ENCODE assay signal across 33 cellular contexts in the genomic region with DNA sequence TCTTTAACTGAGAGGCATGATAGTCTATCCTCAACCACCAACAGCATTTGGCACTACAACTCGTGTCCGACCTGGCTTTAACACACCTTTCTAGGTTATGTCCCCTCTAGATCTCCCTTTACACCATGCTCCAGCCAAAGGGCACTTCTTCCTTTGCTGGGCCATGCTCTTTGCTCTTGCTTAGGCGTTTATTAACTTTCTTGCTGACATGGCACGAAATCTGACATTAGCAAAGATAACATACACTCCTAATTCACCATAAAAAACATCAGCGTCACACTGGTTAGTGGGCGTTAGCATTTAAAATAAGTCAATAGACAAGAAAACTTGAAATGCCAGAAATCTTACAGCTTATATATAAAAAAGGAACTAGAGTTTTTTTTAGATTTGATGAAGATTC. TPM values are rescaled to one million over a fixed set of nuclear protein-coding genes. Genes with fewer than 3 reads are reported as not detected.
"Had no signal": no experiment of that assay in that cellular context is flagged by ENCODE, and none has a peak within 500 bp of the region (broad histone marks: within the 10 kb centered on the region; RNA-seq: fewer than 3 reads in every experiment).

No MANE protein-coding gene starts in this region.

- H3K27me3 Mint-ChIP-seq: activated CD4-positive, alpha-beta T cell treated with anti-CD3 and anti-CD28 coated beads for 36 hours; activated CD4-positive, alpha-beta T cell treated with anti-CD3 and anti-CD28 coated beads, Interleukin-2, amount 10 ng/mL, durations not matched to agents 24 days and 14 days; dendritic cell treated with granulocyte-macrophage colony-stimulating factor and Interleukin-4, amounts not matched to agents 40 ng/mL and 50 ng/mL, for 4 days had no signal

- H3K4me3 ChIP-seq: coronary artery, dorsolateral prefrontal cortex had no signal

- H3K36me3 ChIP-seq: brain microvascular endothelial cell, WERI-Rb-1 had no signal

- DNase-seq: activated B cell treated with CpG ODN at 0.5 μM for 24 hours; activated CD4-positive, alpha-beta T cell treated with anti-CD3 and anti-CD28 coated beads for 36 hours; activated CD4-positive, alpha-beta T cell treated with anti-CD3 and anti-CD28 coated beads, Interleukin-2, amount 10 ng/mL, durations not matched to agents 24 days and 14 days; activated CD4-positive, alpha-beta T cell treated with anti-CD3 and anti-CD28 coated beads, Interleukin-2, amount 50 U/mL, for 4 hours; activated CD4-positive, CD25-positive, alpha-beta regulatory T cell treated with anti-CD3 and anti-CD28 coated beads, Interleukin-2, amount 50 U/mL, for 72 hours; activated CD8-positive, alpha-beta memory T cell treated with anti-CD3 and anti-CD28 coated beads for 24 hours; activated CD8-positive, alpha-beta T cell treated with anti-CD3 and anti-CD28 coated beads for 36 hours; activated effector memory CD4-positive, alpha-beta T cell treated with Interleukin-2 at 50 U/mL for 16 hours; activated gamma-delta T cell treated with Interleukin-2 at 50 U/mL for 16 hours; activated naive CD4-positive, alpha-beta T cell treated with anti-CD3 and anti-CD28 coated beads, Interleukin-2, amount 50 U/mL, for 16 hours; activated naive CD4-positive, alpha-beta T cell treated with Interleukin-2 at 50 U/mL for 16 hours; activated T-cell treated with anti-CD3 and anti-CD28 coated beads, Interleukin-2, amount 50 U/mL, for 4 hours; amniotic stem cell; anterior cingulate cortex; brain microvascular endothelial cell; dorsolateral prefrontal cortex; effector memory CD4-positive, alpha-beta T cell; endodermal cell; foreskin fibroblast; T-helper 1 cell; T-helper 17 cell; T1000; WERI-Rb-1 had no signal

- H3K27ac Mint-ChIP-seq: activated B cell treated with CpG ODN at 0.5 μM for 24 hours; activated CD4-positive, alpha-beta T cell treated with anti-CD3 and anti-CD28 coated beads for 36 hours; activated CD4-positive, alpha-beta T cell treated with anti-CD3 and anti-CD28 coated beads, Interleukin-2, amount 10 ng/mL, durations not matched to agents 24 days and 14 days; activated CD8-positive, alpha-beta T cell treated with anti-CD3 and anti-CD28 coated beads for 36 hours; activated naive CD8-positive, alpha-beta T cell; activated T-helper 17 cell treated with anti-CD3 and anti-CD28 coated beads, Interleukin-2, amount 50 U/mL, for 72 hours; dendritic cell treated with granulocyte-macrophage colony-stimulating factor and Interleukin-4, amounts not matched to agents 40 ng/mL and 50 ng/mL, for 4 days; endodermal cell; T-helper 17 cell; T-helper 2 cell treated with Interferon-gamma antibody and Interleukin-4, amounts not matched to agents 5 μg/mL and 100 μg/mL, for 36 hours had no signal

- H3K27me3 ChIP-seq: brain microvascular endothelial cell had no signal

- H3K27ac ChIP-seq: brain microvascular endothelial cell, coronary artery, dorsolateral prefrontal cortex, WERI-Rb-1 had no signal

- H3K4me1 Mint-ChIP-seq: activated B cell treated with CpG ODN at 0.5 μM for 24 hours; activated CD4-positive, alpha-beta T cell treated with anti-CD3 and anti-CD28 coated beads for 36 hours; activated CD4-positive, alpha-beta T cell treated with anti-CD3 and anti-CD28 coated beads, Interleukin-2, amount 10 ng/mL, durations not matched to agents 24 days and 14 days; activated T-helper 17 cell treated with anti-CD3 and anti-CD28 coated beads, Interleukin-2, amount 50 U/mL, for 72 hours; central memory CD8-positive, alpha-beta T cell had no signal

- FAIRE-seq: astrocyte, bronchial epithelial cell, frontal cortex had no signal

- H3K36me3 Mint-ChIP-seq: activated naive CD8-positive, alpha-beta T cell had no signal

- H3K4me3 Mint-ChIP-seq: activated B cell treated with CpG ODN at 0.5 μM for 24 hours; activated CD4-positive, alpha-beta T cell treated with anti-CD3 and anti-CD28 coated beads for 36 hours; activated CD4-positive, alpha-beta T cell treated with anti-CD3 and anti-CD28 coated beads, Interleukin-2, amount 10 ng/mL, durations not matched to agents 24 days and 14 days; activated CD8-positive, alpha-beta T cell treated with anti-CD3 and anti-CD28 coated beads for 36 hours; activated naive CD8-positive, alpha-beta T cell; activated T-cell treated with anti-CD3 and anti-CD28 coated beads, Interleukin-2, amount 50 U/mL, for 4 hours; activated T-helper 17 cell treated with anti-CD3 and anti-CD28 coated beads, Interleukin-2, amount 50 U/mL, for 72 hours; central memory CD8-positive, alpha-beta T cell; dendritic cell treated with granulocyte-macrophage colony-stimulating factor and Interleukin-4, amounts not matched to agents 40 ng/mL and 50 ng/mL, for 4 days; endodermal cell; T-helper 17 cell; T-helper 2 cell treated with Interferon-gamma antibody and Interleukin-4, amounts not matched to agents 5 μg/mL and 100 μg/mL, for 36 hours had no signal

- ATAC-seq: activated CD4-positive, alpha-beta T cell treated with anti-CD3 and anti-CD28 coated beads for 36 hours; activated CD8-positive, alpha-beta T cell treated with anti-CD3 and anti-CD28 coated beads for 36 hours; activated T-cell treated with anti-CD3 and anti-CD28 coated beads, Interleukin-2, amount 50 U/mL, for 4 hours; activated T-helper 17 cell treated with anti-CD3 and anti-CD28 coated beads, Interleukin-2, amount 50 U/mL, for 72 hours; esophagus mucosa; T-helper 17 cell had no signal

- H3K9me3 Mint-ChIP-seq: activated B cell treated with CpG ODN at 0.5 μM for 24 hours; activated CD4-positive, alpha-beta T cell treated with anti-CD3 and anti-CD28 coated beads, Interleukin-2, amount 10 ng/mL, durations not matched to agents 24 days and 14 days; activated CD8-positive, alpha-beta T cell treated with anti-CD3 and anti-CD28 coated beads for 36 hours; activated T-cell treated with anti-CD3 and anti-CD28 coated beads, Interleukin-2, amount 50 U/mL, for 4 hours; activated T-helper 17 cell treated with anti-CD3 and anti-CD28 coated beads, Interleukin-2, amount 50 U/mL, for 72 hours; central memory CD8-positive, alpha-beta T cell; dendritic cell treated with granulocyte-macrophage colony-stimulating factor and Interleukin-4, amounts not matched to agents 40 ng/mL and 50 ng/mL, for 4 days; endodermal cell; T-helper 2 cell treated with Interferon-gamma antibody and Interleukin-4, amounts not matched to agents 5 μg/mL and 100 μg/mL, for 36 hours had no signal

RNA-seq across cellular contexts. Expression of gene ADGRG6, which starts 47.3 kb away (rescaled TPM):
- total RNA-seq: activated B cell treated with CpG ODN at 0.5 μM for 24 hours; activated CD4-positive, alpha-beta T cell treated with anti-CD3 and anti-CD28 coated beads, Interleukin-2, amount 10 ng/mL, durations not matched to agents 24 days and 14 days had no signal
